ENCODE assay signal across 1 cellular context in the genomic region with DNA sequence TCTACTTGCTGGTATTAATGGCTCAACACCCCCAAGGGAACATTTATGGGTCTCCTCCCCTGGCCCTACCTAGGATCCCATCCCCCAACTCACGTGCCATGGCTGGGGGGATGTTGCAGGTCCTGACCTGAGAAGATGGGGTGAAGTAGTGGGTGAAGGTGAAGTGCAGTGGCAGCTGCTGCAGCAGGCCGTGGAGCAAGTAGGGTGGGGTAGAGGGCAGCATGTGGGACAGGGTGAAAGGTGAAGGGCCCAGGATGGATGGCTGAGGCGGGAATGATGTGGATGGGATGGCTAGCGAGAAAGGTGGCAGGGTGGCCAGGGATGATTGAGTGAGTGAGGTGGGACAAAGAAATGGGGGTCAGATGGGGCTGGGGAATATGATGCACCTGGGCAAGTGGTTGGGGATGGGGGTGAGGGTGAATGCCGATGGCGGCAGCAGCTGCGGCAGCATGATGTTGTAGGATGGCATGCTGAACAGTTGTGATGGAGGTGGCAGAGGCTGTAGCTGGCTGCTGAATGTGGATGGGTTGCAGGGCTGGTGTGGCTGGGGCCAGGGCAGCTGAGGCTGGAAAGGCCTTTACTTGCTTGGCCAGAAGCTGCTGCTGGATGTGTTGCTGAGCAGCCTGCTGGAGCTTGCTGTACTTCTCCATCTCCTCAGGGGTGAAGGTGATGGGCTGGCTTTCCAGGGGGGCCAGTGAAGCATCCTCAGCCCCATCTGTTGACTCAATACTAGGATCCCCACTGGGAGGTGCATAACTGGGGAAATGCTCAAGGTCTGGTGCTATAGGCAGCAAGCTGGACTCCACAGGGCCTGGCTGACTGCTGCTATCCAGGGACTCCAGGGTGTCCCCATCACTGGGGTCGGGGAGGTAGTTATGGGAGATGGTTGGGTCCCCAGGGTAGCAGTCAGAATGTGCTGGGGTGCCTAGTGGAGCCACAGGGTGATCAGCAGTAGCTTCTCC.
TF ChIP-seq lines count a peak whose summit lies in the region.

No MANE protein-coding gene starts in this region.

TF ChIP-seq in GM12878, 131 proteins besides CTCF, POLR2A, EP300 and RAD21:
- no peak for TF ChIP-seq MTA2 (IDR thresholded peaks at IDR 0.05; ENCODE audit: low read depth)
- no peak for TF ChIP-seq IKZF1 (conservative IDR thresholded peaks at IDR 0.05)
- TF ChIP-seq FOS (IDR thresholded peaks at IDR 0.05; ENCODE audit: borderline replicate concordance, extremely low read depth, insufficient read length): no peak
- no peak for TF ChIP-seq SREBF2 (IDR thresholded peaks at IDR 0.05; ENCODE audit: low read length)
- no peak for TF ChIP-seq NBN (IDR thresholded peaks at IDR 0.05)
